ENCODE assay signal across 21 cellular contexts in genomic region chr11:47127213-47127612, GRCh38. TPM values are rescaled to one million over a fixed set of nuclear protein-coding genes. Genes with fewer than 3 reads are reported as not detected.
DNase-seq lines count a peak whose midpoint lies in the region; ATAC-seq and TF ChIP-seq lines count a peak whose summit lies in the region.
"Had no signal": no experiment of that assay in that cellular context is flagged by ENCODE, and none has a peak within 500 bp of the region (broad histone marks: within the 10 kb centered on the region; RNA-seq: fewer than 3 reads in every experiment).

No MANE protein-coding gene starts in this region.

- CTCF ChIA-PET in OCI-LY7 (lab: Charles Lee; ENCODE audit: unreplicated experiment) = no interaction called here

- H3K4me1 Mint-ChIP-seq in stimulated activated memory B cell treated with anti-CD40 and anti-IgM and Interleukin-4, amounts not matched to agents 10 μg/mL and 1 μg/mL and 100 μg/mL, for 72 hours = no peaks in the 10 kb centered on the region
- H3K4me1 Mint-ChIP-seq: B cell had no signal

- no peaks in the 10 kb centered on the region for H3K9me3 ChIP-seq in OCI-LY7 (ENCODE audit: low read length)

- H4K20me1 ChIP-seq in OCI-LY7 (ENCODE audit: insufficient read depth, low read length) = no peaks in the 10 kb centered on the region

- H3K36me3 ChIP-seq in OCI-LY7 (ENCODE audit: insufficient read depth, low read length) = no peaks in the 10 kb centered on the region

- no peaks in the 10 kb centered on the region for H3K36me3 Mint-ChIP-seq in stimulated activated memory B cell treated with anti-CD40 and anti-IgM and Interleukin-4, amounts not matched to agents 10 μg/mL and 1 μg/mL and 100 μg/mL, for 72 hours

- DNase-seq in DMS53 (lab: John Stamatoyannopoulos, UW) (peak; percentile 15), DMS53 treated with DMSO at 0.1 percent for 48 hours (lab: John Stamatoyannopoulos, UW; ENCODE audit: unreplicated experiment) (no peak), COLO668 (lab: John Stamatoyannopoulos, UW; ENCODE audit: unreplicated experiment) (peak; percentile 67), NCI-H146 (lab: John Stamatoyannopoulos, UW) (peak; percentile 97), OCI-LY7 (ENCODE audit: low spot score) (no peak), globus pallidus (ENCODE audit: low spot score) (no peak)
- DNase-seq: 8988T, DMS79 treated with DMSO at 0.1 percent for 48 hours, H9, NCI-H1930, PC-9, SIG-M5, T-helper 1 cell, T-helper 9 cell had no signal

- no peaks in the 10 kb centered on the region for H3K9me3 Mint-ChIP-seq in stimulated activated memory B cell treated with anti-CD40 and anti-IgM and Interleukin-4, amounts not matched to agents 10 μg/mL and 1 μg/mL and 100 μg/mL, for 72 hours
- H3K9me3 Mint-ChIP-seq: H9 had no signal

- no peak overlapping the region for H3K4me3 ChIP-seq in OCI-LY7 (ENCODE audit: low read depth, low read length, poor library complexity, severe bottlenecking)
- H3K4me3 ChIP-seq: PC-9 had no signal

- no peaks in the 10 kb centered on the region for H3K27me3 Mint-ChIP-seq in stimulated activated memory B cell treated with anti-CD40 and anti-IgM and Interleukin-4, amounts not matched to agents 10 μg/mL and 1 μg/mL and 100 μg/mL, for 72 hours
- H3K27me3 Mint-ChIP-seq: B cell had no signal

- no peaks in the 10 kb centered on the region for H3K9me2 ChIP-seq in OCI-LY7 (ENCODE audit: insufficient read depth, low read length)

- no peak overlapping the region for H3K4me3 Mint-ChIP-seq in stimulated activated memory B cell treated with anti-CD40 and anti-IgM and Interleukin-4, amounts not matched to agents 10 μg/mL and 1 μg/mL and 100 μg/mL, for 72 hours
- H3K4me3 Mint-ChIP-seq: B cell, H9 had no signal

- BruUV-seq in OCI-LY7 (replicated peaks; lab: Mats Ljungman, UMichigan) = no TSS peak

- TF ChIP-seq CTCF in OCI-LY7 (conservative IDR thresholded peaks at IDR 0.05; ENCODE audit: low read length) = no peak

- H3K27ac Mint-ChIP-seq in stimulated activated memory B cell treated with anti-CD40 and anti-IgM and Interleukin-4, amounts not matched to agents 10 μg/mL and 1 μg/mL and 100 μg/mL, for 72 hours = no peak overlapping the region
- H3K27ac Mint-ChIP-seq: B cell had no signal

- peaks cover 60% of the 10 kb centered on the region for H3K4me1 ChIP-seq in OCI-LY7 (ENCODE audit: insufficient read depth, low read length, poor library complexity, severe bottlenecking)

- peak overlapping the region; percentile 16; the same call in 1 of the 2 replicates for H3K4me2 ChIP-seq in OCI-LY7 (ENCODE audit: low read length)
- H3K4me2 ChIP-seq: KMS-11, PC-9 had no signal

- no peak overlapping the region for H3K27ac ChIP-seq in OCI-LY7 (ENCODE audit: low read depth, low read length, poor library complexity, severe bottlenecking)
- H3K27ac ChIP-seq: HL-60, KMS-11, PC-9, RWPE1 had no signal

- H3K79me2 ChIP-seq in OCI-LY7 (ENCODE audit: insufficient read depth, low read depth, low read length) = no peaks in the 10 kb centered on the region

- intact Hi-C loops in OCI-LY7 (cut with micrococcal nuclease; ENCODE audit: unreplicated experiment) = no loop called here

- H2AFZ ChIP-seq in OCI-LY7 (ENCODE audit: low read length) = no peak overlapping the region
- H2AFZ ChIP-seq: PC-9 had no signal

- POLR2A ChIA-PET in OCI-LY7 (lab: Charles Lee) = interaction anchor here (0.6 to 1.8 kb wide), 6 partner anchors 8 to 236 kb away, joined by 3 to 4 read pairs (median 4); no protein-coding TSS in a partner anchor

- no peak for ATAC-seq in GM21717 (IDR thresholded peaks at IDR 0.05; ENCODE audit: unreplicated experiment)
- no peak for ATAC-seq in stimulated activated memory B cell treated with anti-CD40 and anti-IgM and Interleukin-4, amounts not matched to agents 10 μg/mL and 1 μg/mL and 100 μg/mL, for 72 hours
- ATAC-seq: SK-N-SH treated with all-trans-retinoic acid at 6 μM for 48 hours had no signal

RNA-seq across cellular contexts. Expression of gene ARFGAP2, which starts 49.5 kb away (rescaled TPM):
- 116 and 136 TPM in 2 replicates for total RNA-seq in OCI-LY7 (2014; rRNA removed; shearing (Covaris generic))
- 126 and 135 TPM in 2 replicates for total RNA-seq in OCI-LY7 (2022)

RNA-seq across cellular contexts. Expression of gene PACSIN3, which starts 59.0 kb away (rescaled TPM):
- total RNA-seq in OCI-LY7 (2014; rRNA removed; shearing (Covaris generic)) = not detected in 2 replicates
- total RNA-seq in OCI-LY7 (2022) = not detected in 2 replicates

Comparison
In these comparisons a context has a peak if more than half of its experiments do, and no peak if none do; other contexts are left out.
1. DNase-seq: peak in DMS53 (single experiment), COLO668 (single experiment) and NCI-H146 (single experiment); none in DMS53 treated with DMSO at 0.1 percent for 48 hours (single experiment), OCI-LY7 (single experiment) and globus pallidus (single experiment).